1 cellular context compared by ENCODE assay signal in genomic region chr19:11639245-11639601, GRCh38.
TF ChIP-seq lines count a peak whose summit lies in the region.

No MANE protein-coding gene starts in this region.

TF ChIP-seq in H1, 55 proteins besides CTCF, POLR2A, EP300 and RAD21:
- TF ChIP-seq CHD2 (IDR thresholded peaks at IDR 0.05; ENCODE audit: low read length) (no peak), CBX8 (IDR thresholded peaks at IDR 0.05; ENCODE audit: borderline replicate concordance, low read depth, low read length) (no peak), BACH1 (IDR thresholded peaks at IDR 0.05; ENCODE audit: low read length) (no peak), TCF12 (IDR thresholded peaks at IDR 0.05; ENCODE audit: low read depth, low read length) (no peak), POU5F1 (IDR thresholded peaks at IDR 0.05; ENCODE audit: low read depth, low read length) (no peak), TAF7 (optimal IDR thresholded peaks at IDR 0.05; ENCODE audit: borderline replicate concordance, low read depth, low read length) (no peak), CTBP2 (IDR thresholded peaks at IDR 0.05; ENCODE audit: borderline replicate concordance, insufficient read depth, insufficient read length, low read length) (no peak), HDAC6 (IDR thresholded peaks at IDR 0.05; ENCODE audit: low read depth, low read length) (no peak), EZH2 (IDR thresholded peaks at IDR 0.05; ENCODE audit: low read depth, low read length, severe bottlenecking) (no peak), RFX5 (IDR thresholded peaks at IDR 0.05; ENCODE audit: borderline replicate concordance, low read depth, low read length) (no peak), SIX5 (IDR thresholded peaks at IDR 0.05; ENCODE audit: low read depth, low read length) (no peak), RNF2 (IDR thresholded peaks at IDR 0.05; ENCODE audit: borderline replicate concordance, low read depth, low read length, missing control alignments, poor library complexity, severe bottlenecking) (no peak), CHD7 (IDR thresholded peaks at IDR 0.05; ENCODE audit: insufficient replicate concordance, low read length) (no peak)
